ENCODE assay signal across 18 cellular contexts in the genomic region with DNA sequence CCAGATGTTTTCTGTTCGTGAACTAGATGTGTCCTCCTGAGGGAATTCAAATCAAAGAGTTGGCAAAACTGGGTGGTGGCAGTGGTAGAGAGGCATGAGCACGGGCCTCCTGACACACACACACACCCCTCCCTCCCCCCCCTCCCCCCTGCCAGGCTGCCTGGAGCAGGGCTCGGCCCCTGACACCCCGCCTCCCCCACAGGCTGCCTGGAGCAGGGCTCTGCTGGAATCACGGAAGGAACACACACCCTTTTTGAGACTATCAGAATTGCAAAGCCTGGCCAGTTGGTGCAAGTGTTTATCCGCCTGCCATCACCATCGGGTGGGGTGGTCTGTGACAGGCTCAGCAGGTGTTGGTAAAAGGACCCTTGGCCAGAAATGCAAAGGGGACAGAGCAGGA. TPM values are rescaled to one million over a fixed set of nuclear protein-coding genes. Genes with fewer than 3 reads are reported as not detected.
DNase-seq lines count a peak whose midpoint lies in the region; ATAC-seq and TF ChIP-seq lines count a peak whose summit lies in the region.
"Had no signal": no experiment of that assay in that cellular context is flagged by ENCODE, and none has a peak within 500 bp of the region (broad histone marks: within the 10 kb centered on the region; RNA-seq: fewer than 3 reads in every experiment).

No MANE protein-coding gene starts in this region.

- peaks cover 9% of the 10 kb centered on the region for H3K4me1 Mint-ChIP-seq in dendritic cell treated with granulocyte-macrophage colony-stimulating factor and Interleukin-4, amounts not matched to agents 40 ng/mL and 50 ng/mL, for 4 days (ENCODE audit: low read depth)
- H3K4me1 Mint-ChIP-seq in nephron: peaks cover 46% of the 10 kb centered on the region
- peaks cover 4% of the 10 kb centered on the region for H3K4me1 Mint-ChIP-seq in activated T-cell treated with anti-CD3 and anti-CD28 coated beads, Interleukin-2, amount 50 U/mL, for 24 hours (ENCODE audit: low read depth)

- H3K4me1 ChIP-seq in right cardiac atrium (ENCODE audit: control insufficient read depth, insufficient read depth, low read length): peaks cover 11% of the 10 kb centered on the region
- no peaks in the 10 kb centered on the region for H3K4me1 ChIP-seq in aorta (ENCODE audit: control insufficient read depth in 1 of 2, insufficient read depth in 2 of 2, low read length in 2 of 2)
- H3K4me1 ChIP-seq: A549, HAP-1 had no signal

- ATAC-seq in right cardiac atrium (peak; percentile 52 to 71), Right ventricle myocardium inferior (no peak), HG03432 (IDR thresholded peaks at IDR 0.05; ENCODE audit: unreplicated experiment) (no peak), aorta (ENCODE audit: low FRiP score) (no peak), HG02973 (IDR thresholded peaks at IDR 0.05; ENCODE audit: unreplicated experiment) (no peak)
- ATAC-seq: A549 had no signal

- no peaks in the 10 kb centered on the region for H3K9me3 Mint-ChIP-seq in dendritic cell treated with granulocyte-macrophage colony-stimulating factor and Interleukin-4, amounts not matched to agents 40 ng/mL and 50 ng/mL, for 4 days
- H3K9me3 Mint-ChIP-seq in nephron: no peaks in the 10 kb centered on the region
- H3K9me3 Mint-ChIP-seq in activated T-cell treated with anti-CD3 and anti-CD28 coated beads, Interleukin-2, amount 50 U/mL, for 24 hours: no peaks in the 10 kb centered on the region

- no peaks in the 10 kb centered on the region for H3K27me3 ChIP-seq in right cardiac atrium (ENCODE audit: control insufficient read depth, insufficient read depth)
- no peaks in the 10 kb centered on the region for H3K27me3 ChIP-seq in aorta (ENCODE audit: control insufficient read depth in 1 of 2, insufficient read depth in 2 of 2, low read length in 1 of 2)

- H3K36me3 ChIP-seq in aorta (ENCODE audit: control insufficient read depth in 1 of 2, insufficient read depth in 2 of 2, low read length in 1 of 2): peaks cover 0 to 2% of the 10 kb centered on the region in 2 donors
- H3K36me3 ChIP-seq: HAP-1 had no signal

- H3K27me3 Mint-ChIP-seq in dendritic cell treated with granulocyte-macrophage colony-stimulating factor and Interleukin-4, amounts not matched to agents 40 ng/mL and 50 ng/mL, for 4 days: no peaks in the 10 kb centered on the region
- peaks cover 3% of the 10 kb centered on the region for H3K27me3 Mint-ChIP-seq in nephron (ENCODE audit: low read depth)
- no peaks in the 10 kb centered on the region for H3K27me3 Mint-ChIP-seq in activated T-cell treated with anti-CD3 and anti-CD28 coated beads, Interleukin-2, amount 50 U/mL, for 24 hours

- H3K4me3 Mint-ChIP-seq in dendritic cell treated with granulocyte-macrophage colony-stimulating factor and Interleukin-4, amounts not matched to agents 40 ng/mL and 50 ng/mL, for 4 days: no peak overlapping the region
- H3K4me3 Mint-ChIP-seq in nephron: peak overlapping the region in 1 of 3 experiments; percentile 17
- H3K4me3 Mint-ChIP-seq in activated T-cell treated with anti-CD3 and anti-CD28 coated beads, Interleukin-2, amount 50 U/mL, for 24 hours: no peak overlapping the region

- intact Hi-C loops in right cardiac atrium (cut with DNase I): no loop called here
- intact Hi-C loops in Right ventricle myocardium inferior (cut with DNase I): no loop called here
- intact Hi-C loops in dendritic cell treated with granulocyte-macrophage colony-stimulating factor and Interleukin-4, amounts not matched to agents 40 ng/mL and 50 ng/mL, for 4 days (cut with micrococcal nuclease): no loop called here
- intact Hi-C loops in aorta (cut with DNase I): no loop called here

- DNase-seq in right cardiac atrium (peak in 1 of 3 donors; percentile 67), Right ventricle myocardium inferior (ENCODE audit: missing footprints) (no peak), aorta (no peak)
- no peak for DNase-seq in activated T-cell treated with anti-CD3 and anti-CD28 coated beads, Interleukin-2, amount 50 U/mL, for 24 hours
- DNase-seq: DMS53; KBM-7; MV-4-11; NCI-H1417; NCI-H1930; NCI-H2171; NCI-H446 treated with DMSO at 0.1 percent for 48 hours; NK-92 treated with Interleukin-12 subunit alpha and Interleukin-12 subunit beta, amount 100 ng/mL, for 24 hours had no signal

- 45% methylated on average over 7 of the region's 7 CpGs for WGBS in right cardiac atrium
- WGBS in aorta, 2 donors: 49 to 60% methylated on average over 7 of the region's 7 CpGs

- peaks cover 85% of the 10 kb centered on the region for H3K36me3 Mint-ChIP-seq in dendritic cell treated with granulocyte-macrophage colony-stimulating factor and Interleukin-4, amounts not matched to agents 40 ng/mL and 50 ng/mL, for 4 days (ENCODE audit: low read depth)
- peaks cover 42% of the 10 kb centered on the region for H3K36me3 Mint-ChIP-seq in nephron (ENCODE audit: low read depth)
- peaks cover 85% of the 10 kb centered on the region for H3K36me3 Mint-ChIP-seq in activated T-cell treated with anti-CD3 and anti-CD28 coated beads, Interleukin-2, amount 50 U/mL, for 24 hours (ENCODE audit: low read depth)

- H3K27ac ChIP-seq in right cardiac atrium (ENCODE audit: low read length) (no peak overlapping the region), aorta (ENCODE audit: low read depth in 1 of 2, low read length in 2 of 2) (no peak overlapping the region)
- H3K27ac ChIP-seq: A549 had no signal

- H3K27ac Mint-ChIP-seq in dendritic cell treated with granulocyte-macrophage colony-stimulating factor and Interleukin-4, amounts not matched to agents 40 ng/mL and 50 ng/mL, for 4 days: peak overlapping the region; percentile 9
- peak overlapping the region; percentile 71 to 84 (median 76) for H3K27ac Mint-ChIP-seq in nephron
- no peak overlapping the region for H3K27ac Mint-ChIP-seq in activated T-cell treated with anti-CD3 and anti-CD28 coated beads, Interleukin-2, amount 50 U/mL, for 24 hours

- H3K9me3 ChIP-seq in right cardiac atrium (ENCODE audit: control insufficient read depth, low read length): no peaks in the 10 kb centered on the region
- H3K9me3 ChIP-seq in aorta (ENCODE audit: control insufficient read depth, low read length): no peaks in the 10 kb centered on the region
- H3K9me3 ChIP-seq: A549, HAP-1 had no signal

- no peak for TF ChIP-seq CTCF in nephron (IDR thresholded peaks at IDR 0.05; ENCODE audit: unreplicated experiment in 3 of 3)

- H3K4me3 ChIP-seq in right cardiac atrium (ENCODE audit: low read length): no peak overlapping the region
- no peak overlapping the region for H3K4me3 ChIP-seq in aorta (ENCODE audit: low read length in 2 of 2)
- H3K4me3 ChIP-seq: A549, HAP-1 had no signal

RNA-seq across cellular contexts. Expression of gene FAM120B, which starts 59.0 kb away (rescaled TPM):
- total RNA-seq in right cardiac atrium (10 to 100 TPM; 25.8 to 31.9 (median 29.5) TPM), Right ventricle myocardium inferior (16.3 TPM), aorta (10 to 100 TPM; 30.2 to 38.5 TPM)
- polyA plus RNA-seq in right cardiac atrium (10.7 TPM), aorta (10 to 100 TPM in 1 of 2 donors, 1 to 10 TPM in 1; 5.5 to 10.7 TPM)

Comparison
In these comparisons a context has a peak if more than half of its experiments do, and no peak if none do; other contexts are left out.
1. ATAC-seq: peak in right cardiac atrium (2 of 2); none in Right ventricle myocardium inferior (single experiment), HG03432 (single experiment), aorta (single experiment) and HG02973 (single experiment).